Comparison of ENCODE assay signal across 8 cellular contexts in the genomic region with DNA sequence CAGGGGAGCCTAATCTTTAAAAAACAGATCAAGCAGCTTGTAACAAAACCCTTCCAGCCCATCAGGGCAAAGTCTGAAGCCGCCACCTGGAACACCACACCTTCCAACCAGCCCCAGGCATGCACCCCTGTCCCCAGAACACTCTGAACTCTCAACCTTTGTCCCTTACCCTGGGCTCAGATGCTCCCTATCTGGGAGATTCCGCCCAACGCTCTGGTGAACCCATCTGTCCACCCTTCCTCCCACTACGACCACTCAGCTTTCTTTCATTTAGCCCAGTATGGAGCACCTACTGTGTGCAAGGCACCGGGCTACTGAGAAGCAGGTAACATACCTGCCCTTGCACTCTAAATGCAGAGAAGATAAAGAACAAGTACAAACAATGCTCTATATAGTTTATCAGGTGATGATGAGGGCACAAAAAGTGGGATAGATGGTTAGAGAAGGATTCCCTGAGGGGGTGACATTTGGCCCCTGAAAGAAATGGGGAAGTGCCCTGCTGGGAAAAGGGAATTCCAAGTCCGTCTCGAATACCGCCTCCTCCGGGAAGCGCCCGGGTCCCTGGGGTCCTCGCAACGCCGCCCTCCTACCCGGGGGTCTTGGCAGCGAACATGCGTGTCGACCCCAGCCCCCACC. TPM values are rescaled to one million over a fixed set of nuclear protein-coding genes. Genes with fewer than 3 reads are reported as not detected.
DNase-seq lines count a peak whose midpoint lies in the region; ATAC-seq, FAIRE-seq and TF ChIP-seq lines count a peak whose summit lies in the region.

No MANE protein-coding gene starts in this region.

- no peaks in the 10 kb centered on the region for H3K36me3 Mint-ChIP-seq in stimulated activated naive CD8-positive, alpha-beta T cell treated with anti-CD3 and anti-CD28 coated beads, Interleukin-15, Interleukin-2, amounts not matched to agents 100 ng/mL and 50 ng/mL, for 24 hours (ENCODE audit: low read depth)

- H2BK5ac ChIP-seq in mesendoderm (ENCODE audit: low read length): no peak overlapping the region

- TF ChIP-seq CTCF in K562 (IDR thresholded peaks at IDR 0.05 in 2 of 3, conservative IDR thresholded peaks at IDR 0.05 in 1 of 3; ENCODE audit: insufficient read depth in 2 of 3, low read depth in 1 of 3, low read length in 3 of 3): no peak

- POLR2A ChIA-PET in K562 (lab: Yijun Ruan, JAX): interaction anchor here (0.5 to 2.1 kb wide), 6 partner anchors 9 to 179 kb away, joined by 3 to 6 read pairs (median 4); no protein-coding TSS in a partner anchor

- TF ChIP-seq RAD21 in K562 (CRISPR knock-in tag; conservative IDR thresholded peaks at IDR 0.05 in 1 of 2, IDR thresholded peaks at IDR 0.05 in 1 of 2): no peak

- TF ChIP-seq EP300 in K562 (IDR thresholded peaks at IDR 0.05; ENCODE audit: low read length): no peak

- no peaks in the 10 kb centered on the region for H3K27me3 Mint-ChIP-seq in stimulated activated naive CD8-positive, alpha-beta T cell treated with anti-CD3 and anti-CD28 coated beads, Interleukin-15, Interleukin-2, amounts not matched to agents 100 ng/mL and 50 ng/mL, for 24 hours

- H3K4me3 ChIP-seq in K562: peak overlapping the region; percentile 65
- H3K4me3 ChIP-seq in mesendoderm (ENCODE audit: low read length): peak overlapping the region; percentile 87
- H3K4me3 ChIP-seq in aorta (ENCODE audit: low read length in 2 of 2): peak overlapping the region; percentile 67 to 90

- no peak overlapping the region for H3K23ac ChIP-seq in mesendoderm (ENCODE audit: low read length)

- H2AK5ac ChIP-seq in mesendoderm (ENCODE audit: low read length): no peak overlapping the region

- H3K4me1 Mint-ChIP-seq in stimulated activated naive CD8-positive, alpha-beta T cell treated with anti-CD3 and anti-CD28 coated beads, Interleukin-15, Interleukin-2, amounts not matched to agents 100 ng/mL and 50 ng/mL, for 24 hours (ENCODE audit: low read depth): peaks cover 15% of the 10 kb centered on the region

- H3K27ac Mint-ChIP-seq in stimulated activated naive CD8-positive, alpha-beta T cell treated with anti-CD3 and anti-CD28 coated beads, Interleukin-15, Interleukin-2, amounts not matched to agents 100 ng/mL and 50 ng/mL, for 24 hours: peak overlapping the region; percentile 43

- H4K5ac ChIP-seq in mesendoderm (ENCODE audit: low read length): no peak overlapping the region

- H3K4me1 ChIP-seq in K562 (replicated peaks in 1 of 2; ENCODE audit: control insufficient read depth in 2 of 2, insufficient read depth in 2 of 2, low read length in 2 of 2) (peaks cover 2 to 14% of the 10 kb centered on the region in 2 experiments; a peak in 2 of 5 replicates), mesendoderm (ENCODE audit: control insufficient read depth, low read depth, low read length) (no peaks in the 10 kb centered on the region), aorta (ENCODE audit: control insufficient read depth in 1 of 2, insufficient read depth in 2 of 2, low read length in 2 of 2) (no peaks in the 10 kb centered on the region)

- BruUV-seq in K562 (replicated peaks; lab: Mats Ljungman, UMichigan): no TSS peak

- no peak overlapping the region for H2BK15ac ChIP-seq in mesendoderm (replicated peaks; ENCODE audit: low read depth)

- CTCF ChIA-PET in K562 (lab: Yijun Ruan, JAX; ENCODE audit: low intra/inter-chr PET ratio): no interaction called here

- H4K8ac ChIP-seq in mesendoderm (ENCODE audit: low read depth, low read length): no peak overlapping the region

- in situ Hi-C loops in K562 (cut with MboI): no loop called here

- H3K79me1 ChIP-seq in mesendoderm (ENCODE audit: low read length): peaks cover 7% of the 10 kb centered on the region

- no peak overlapping the region for H3K27ac ChIP-seq in K562 (ENCODE audit: extremely low read depth, low read depth, low read length)
- no peak overlapping the region for H3K27ac ChIP-seq in mesendoderm (ENCODE audit: low read depth, low read length)
- no peak overlapping the region for H3K27ac ChIP-seq in aorta (ENCODE audit: low read depth in 1 of 2, low read length in 2 of 2)

- H3K4me3 Mint-ChIP-seq in stimulated activated naive CD8-positive, alpha-beta T cell treated with anti-CD3 and anti-CD28 coated beads, Interleukin-15, Interleukin-2, amounts not matched to agents 100 ng/mL and 50 ng/mL, for 24 hours: peak overlapping the region; percentile 88

- H2BK120ac ChIP-seq in mesendoderm (ENCODE audit: low read depth, low read length): no peak overlapping the region

- DNase-seq in stimulated activated naive CD8-positive, alpha-beta T cell treated with anti-CD3 and anti-CD28 coated beads, Interleukin-15, Interleukin-2, amounts not matched to agents 100 U/mL and 50 U/mL, for 24 hours: no peak
- DNase-seq in K562 (ENCODE audit: extremely low read depth in 1 of 4, low spot score in 3 of 4) (no peak), mesendoderm (peak; percentile 23), aorta (no peak), NCI-H774 (lab: John Stamatoyannopoulos, UW) (no peak), inferior parietal cortex (ENCODE audit: extremely low spot score) (no peak), HPDE6-E6E7 (ENCODE audit: extremely low spot score) (no peak)

- no peaks in the 10 kb centered on the region for H3K79me2 ChIP-seq in K562 (ENCODE audit: control insufficient read depth, insufficient read depth, low read length)
- H3K79me2 ChIP-seq in mesendoderm (ENCODE audit: control insufficient read depth, insufficient read depth, low read length): peaks cover 6% of the 10 kb centered on the region

- peak overlapping the region; percentile 93 for H3K56ac ChIP-seq in mesendoderm (ENCODE audit: low read length)

- H3K9me3 Mint-ChIP-seq in stimulated activated naive CD8-positive, alpha-beta T cell treated with anti-CD3 and anti-CD28 coated beads, Interleukin-15, Interleukin-2, amounts not matched to agents 100 ng/mL and 50 ng/mL, for 24 hours: no peaks in the 10 kb centered on the region

- FAIRE-seq in K562 (lab: Jason Lieb, UNC): no peak

- H3K4me2 ChIP-seq in K562 (ENCODE audit: insufficient read depth, low read length) (peak overlapping the region; percentile 79), mesendoderm (ENCODE audit: low read length) (peak overlapping the region; percentile 70)

- no peak overlapping the region for H3K4ac ChIP-seq in mesendoderm (ENCODE audit: low read depth, low read length)

- no peaks in the 10 kb centered on the region for H3K9me3 ChIP-seq in K562 (replicated peaks; ENCODE audit: control insufficient read depth, insufficient read depth, low read depth, low read length)
- no peaks in the 10 kb centered on the region for H3K9me3 ChIP-seq in aorta (ENCODE audit: control insufficient read depth, low read length)

- no peak for ATAC-seq in stimulated activated naive CD8-positive, alpha-beta T cell treated with anti-CD3 and anti-CD28 coated beads, Interleukin-15, Interleukin-2, amounts not matched to agents 100 U/mL and 50 U/mL, for 24 hours
- ATAC-seq in K562 (no peak), aorta (ENCODE audit: low FRiP score) (no peak)

- no peak overlapping the region for H3K18ac ChIP-seq in mesendoderm (ENCODE audit: low read length)

- H4K20me1 ChIP-seq in K562 (replicated peaks; ENCODE audit: control insufficient read depth, insufficient read depth, low read length): peaks cover 6% of the 10 kb centered on the region; the same call in 1 of the 2 replicates

- intact Hi-C loops in K562 (cut with micrococcal nuclease): no loop called here
- intact Hi-C loops in aorta (cut with DNase I): loop anchor here (5.0 to 10.0 kb wide), 2 partner anchors 546 to 651 kb away; a partner anchor contains a TSS

- H3K27me3 ChIP-seq in K562 (ENCODE audit: control insufficient read depth in 2 of 2, insufficient read depth in 2 of 2, low read length in 2 of 2): peaks cover under 1 to 22% of the 10 kb centered on the region in 2 experiments; a peak in 4 of 5 replicates
- H3K27me3 ChIP-seq in mesendoderm (ENCODE audit: insufficient read depth, low read length, poor library complexity): no peaks in the 10 kb centered on the region
- no peaks in the 10 kb centered on the region for H3K27me3 ChIP-seq in aorta (ENCODE audit: control insufficient read depth in 1 of 2, insufficient read depth in 2 of 2, low read length in 1 of 2)

- H3K9ac ChIP-seq in K562 (ENCODE audit: insufficient read depth in 1 of 2, low read depth in 2 of 2, low read length in 2 of 2) (peak overlapping the region; percentile 66 to 92), mesendoderm (ENCODE audit: low read length) (peak overlapping the region; percentile 85)

- 2% methylated on average over 18 of the region's 18 CpGs for WGBS in K562 (ENCODE audit: insufficient coverage, low coverage, missing lambda C conversion rate)
- WGBS in mesendoderm (ENCODE audit: extremely low coverage, insufficient coverage, low lambda C conversion rate): no CpG with 5 or more reads among the region's 18 CpGs
- WGBS in aorta, 2 donors: 7 to 9% methylated on average over 18 of the region's 18 CpGs

- H3K36me3 ChIP-seq in K562 (ENCODE audit: control insufficient read depth, insufficient read depth, low read length) (no peaks in the 10 kb centered on the region), mesendoderm (ENCODE audit: control insufficient read depth, insufficient read depth, low read length) (no peaks in the 10 kb centered on the region), aorta (ENCODE audit: control insufficient read depth in 1 of 2, insufficient read depth in 2 of 2, low read length in 1 of 2) (no peaks in the 10 kb centered on the region)

- no peak for TF ChIP-seq POLR2A in K562 (conservative IDR thresholded peaks at IDR 0.05)

- peak overlapping the region; percentile 91 for H2AFZ ChIP-seq in K562 (ENCODE audit: low read depth, low read length)

- no peaks in the 10 kb centered on the region for H3K9me1 ChIP-seq in K562 (ENCODE audit: control insufficient read depth, insufficient read depth, low read length)

RNA-seq across cellular contexts. Expression of a gene that starts 0.6 kb away (rescaled TPM):
- 9.8 and 14.8 TPM in 2 replicates for total RNA-seq in K562 (2011; cell fraction: chromatin; rRNA removed; ENCODE audit: low replicate concordance)
- total RNA-seq in K562 (2011; cell fraction: nucleolus; rRNA removed): 9.5 and 12.1 TPM in 2 replicates
- 7.6 and 9.6 TPM in 2 replicates for total RNA-seq in K562 (2011; cell fraction: nucleoplasm; rRNA removed)
- total RNA-seq in K562 (2014; rRNA removed) (14.8 and 16.0 TPM in 2 replicates), K562 (2014; rRNA removed; fragmentation: Illumina TruSeq; extraction: Trizol) (12.4 and 12.8 TPM in 2 replicates), K562 (2015; rRNA removed; fragmentation: Illumina TruSeq; extraction: Trizol) (14.4 and 14.6 TPM in 2 replicates), K562 (2021) (18.3 and 19.2 TPM in 2 replicates), aorta (10 to 100 TPM; 54.3 to 56.6 TPM)
- polyA plus RNA-seq in K562 (2011; rRNA removed) (13.8 and 18.9 TPM in 2 replicates), K562 (2014; fragmentation: Illumina TruSeq; extraction: Trizol) (12.8 and 18.0 TPM in 2 replicates), K562 (2014; fragmentation: Nextera tagmentation; extraction: Ambion mirVana) (1 to 10 TPM; 1.3 to 3.0 TPM), K562 (2014; rRNA removed) (18.6 and 23.2 TPM in 2 replicates), aorta (100 to 1,000 TPM in 1 of 2 donors, 10 to 100 TPM in 1; 48.2 to 186 TPM)
- polyA plus RNA-seq in K562 (2011; cell fraction: cytosol; rRNA removed): 18.5 and 48.9 TPM in 2 replicates
- polyA plus RNA-seq in K562 (2011; cell fraction: nucleus; rRNA removed): 8.5 and 13.7 TPM in 2 replicates
- 20.5 and 25.4 TPM in 2 replicates for polyA plus RNA-seq in K562 (2012)
- 8.9 and 13.7 TPM in 2 replicates for polyA minus RNA-seq in K562 (2011; rRNA and poly(A)+ RNA removed)
- 9.4 and 10.6 TPM in 2 replicates for polyA minus RNA-seq in K562 (2011; cell fraction: cytosol; rRNA and poly(A)+ RNA removed)
- polyA minus RNA-seq in K562 (2011; cell fraction: nucleus; rRNA and poly(A)+ RNA removed): 5.8 and 6.3 TPM in 2 replicates
- polyA plus RNA-seq in mesendoderm (2013, experiment 1 of 2): 51.5 TPM
- 50.2 TPM for polyA plus RNA-seq in mesendoderm (2013, experiment 2 of 2)
